Comparison of ENCODE assay signal across 8 cellular contexts in genomic region chr13:36344886-36345437, GRCh38. TPM values are rescaled to one million over a fixed set of nuclear protein-coding genes. Genes with fewer than 3 reads are reported as not detected.
DNase-seq lines count a peak whose midpoint lies in the region; ATAC-seq, FAIRE-seq and TF ChIP-seq lines count a peak whose summit lies in the region.

No MANE protein-coding gene starts in this region.

- BruUV-seq in K562 (replicated peaks; lab: Mats Ljungman, UMichigan) (TSS peak; percentile 51), HepG2 (replicated peaks; lab: Mats Ljungman, UMichigan) (no TSS peak)

- H3K79me2 ChIP-seq in Loucy (ENCODE audit: insufficient read depth, low read length) (peaks cover 31% of the 10 kb centered on the region), K562 (ENCODE audit: control insufficient read depth, insufficient read depth, low read length) (peaks cover 64% of the 10 kb centered on the region), HepG2 (ENCODE audit: insufficient read depth, low read length) (peaks cover 45% of the 10 kb centered on the region)

- H3K4me3 ChIP-seq in Loucy (ENCODE audit: low read length, poor library complexity, severe bottlenecking) (peak overlapping the region; percentile 80), K562 (peak overlapping the region; percentile 68), HepG2 (replicated peaks in 1 of 3; ENCODE audit: insufficient read depth in 1 of 3, low read depth in 2 of 3, low read length in 3 of 3) (peak overlapping the region in 1 of 3 experiments; percentile 75; a peak in 1 of 6 replicates)

- TF ChIP-seq RAD21 in K562 (CRISPR knock-in tag; conservative IDR thresholded peaks at IDR 0.05 in 1 of 2, IDR thresholded peaks at IDR 0.05 in 1 of 2), result no peak
- no peak for TF ChIP-seq RAD21 in HepG2 (CRISPR knock-in tag; IDR thresholded peaks at IDR 0.05)

- no peaks in the 10 kb centered on the region for H3K4me1 ChIP-seq in Loucy (ENCODE audit: insufficient read depth, low read length, poor library complexity, severe bottlenecking)
- H3K4me1 ChIP-seq in K562 (replicated peaks in 1 of 2; ENCODE audit: control insufficient read depth in 2 of 2, insufficient read depth in 2 of 2, low read length in 2 of 2), result peaks cover 0 to 6% of the 10 kb centered on the region in 2 experiments; a peak in 3 of 5 replicates
- peaks cover 23% of the 10 kb centered on the region for H3K4me1 ChIP-seq in HepG2 (ENCODE audit: insufficient read depth, low read length)

- no peaks in the 10 kb centered on the region for H3K9me2 ChIP-seq in Loucy (replicated peaks; ENCODE audit: low read depth, low read length)

- no peaks in the 10 kb centered on the region for H3F3A ChIP-seq in Loucy (ENCODE audit: low read depth)

- TF ChIP-seq POLR2A in K562 (conservative IDR thresholded peaks at IDR 0.05), result no peak
- TF ChIP-seq POLR2A in HepG2 (IDR thresholded peaks at IDR 0.05; ENCODE audit: insufficient read depth in 1 of 2, low read depth in 2 of 2, low read length in 2 of 2), result no peak

- ATAC-seq in K562 (peak; percentile 27), HepG2 (no peak), HG03045 (IDR thresholded peaks at IDR 0.05; ENCODE audit: unreplicated experiment) (no peak)

- POLR2A ChIA-PET in K562 (lab: Yijun Ruan, JAX), result interaction anchor here (0.8 to 1.4 kb wide), 2 partner anchors 8 to 48 kb away, joined by 3 read pairs; no protein-coding TSS in a partner anchor
- POLR2A ChIA-PET in HepG2 (lab: Yijun Ruan, JAX), result no interaction called here

- H3K36me3 ChIP-seq in Loucy (ENCODE audit: insufficient read depth, low read length), result no peaks in the 10 kb centered on the region
- H3K36me3 ChIP-seq in K562 (ENCODE audit: control insufficient read depth, insufficient read depth, low read length), result no peaks in the 10 kb centered on the region
- no peaks in the 10 kb centered on the region for H3K36me3 ChIP-seq in HepG2 (replicated peaks in 1 of 2; ENCODE audit: control insufficient read depth in 1 of 2, insufficient read depth in 2 of 2, low read length in 2 of 2)

- FAIRE-seq in K562 (lab: Jason Lieb, UNC), result peak; percentile 32
- FAIRE-seq in HepG2 (lab: Jason Lieb, UNC), result no peak

- TF ChIP-seq CTCF in Loucy (conservative IDR thresholded peaks at IDR 0.05; ENCODE audit: low read length) (no peak), K562 (IDR thresholded peaks at IDR 0.05 in 2 of 3, conservative IDR thresholded peaks at IDR 0.05 in 1 of 3; ENCODE audit: insufficient read depth in 2 of 3, low read depth in 1 of 3, low read length in 3 of 3) (no peak), HepG2 (CRISPR knock-in tag; IDR thresholded peaks at IDR 0.05) (no peak)

- H2AFZ ChIP-seq in Loucy (ENCODE audit: low read length) (0 out of 2 replicates have a peak overlapping the region, but pooled peaks have one; percentile 76), K562 (ENCODE audit: low read depth, low read length) (peak overlapping the region; percentile 96), HepG2 (ENCODE audit: low read length) (no peak overlapping the region)

- intact Hi-C loops in K562 (cut with micrococcal nuclease) (loop anchor here (2.0 to 10.0 kb wide), 3 partner anchors 48 to 470 kb away; partner anchors contain the start of genes CCDC169 and RFXAP), HepG2 (cut with micrococcal nuclease; ENCODE audit: unreplicated experiment) (loop anchor here (5.0 kb wide), 1 partner anchor 392 kb away; no protein-coding TSS in a partner anchor)

- no peaks in the 10 kb centered on the region for H4K20me1 ChIP-seq in Loucy (ENCODE audit: insufficient read depth, low read length, poor library complexity, severe bottlenecking)
- no peaks in the 10 kb centered on the region for H4K20me1 ChIP-seq in K562 (replicated peaks; ENCODE audit: control insufficient read depth, insufficient read depth, low read length)
- H4K20me1 ChIP-seq in HepG2 (ENCODE audit: insufficient read depth, low read length), result no peaks in the 10 kb centered on the region

- in situ Hi-C loops in K562 (cut with MboI) (no loop called here), HepG2 (cut with HindIII; ENCODE audit: extremely low pct_ligation_motif_present, low pct_unique_long_range_greater_than_20kb) (no loop called here)

- H3K9me1 ChIP-seq in K562 (ENCODE audit: control insufficient read depth, insufficient read depth, low read length), result no peaks in the 10 kb centered on the region

- TF ChIP-seq EP300 in K562 (IDR thresholded peaks at IDR 0.05; ENCODE audit: low read length), result no peak
- TF ChIP-seq EP300 in HepG2 (IDR thresholded peaks at IDR 0.05; ENCODE audit: low read depth in 2 of 2, low read length in 2 of 2), result no peak
- TF ChIP-seq EP300 in HepG2 (CRISPR knock-in tag; IDR thresholded peaks at IDR 0.05; ENCODE audit: borderline replicate concordance), result no peak

- H3K9me3 ChIP-seq in Loucy (ENCODE audit: insufficient read depth, low read depth, low read length) (no peaks in the 10 kb centered on the region), K562 (replicated peaks; ENCODE audit: control insufficient read depth, insufficient read depth, low read depth, low read length) (no peaks in the 10 kb centered on the region), HepG2 (ENCODE audit: low read length) (no peaks in the 10 kb centered on the region)

- DNase-seq in EL, result peak; percentile 16
- DNase-seq in K562 (ENCODE audit: extremely low read depth in 1 of 4, low spot score in 3 of 4), result peak in 2 of 4 experiments; percentile 7 to 37
- no peak for DNase-seq in HepG2 (ENCODE audit: low spot score)
- peak in 5 of 49 donors; percentile 21 to 42 (median 23) for DNase-seq in substantia nigra (lab: John Stamatoyannopoulos, UW)
- no peak for DNase-seq in NK-92 treated with Interleukin-12 subunit alpha and Interleukin-12 subunit beta, amount 100 ng/mL, for 24 hours (lab: John Stamatoyannopoulos, UW)
- no peak for DNase-seq in DMS153 (lab: John Stamatoyannopoulos, UW)

- WGBS in K562 (ENCODE audit: insufficient coverage, low coverage, missing lambda C conversion rate), result 0% methylated on average over 14 of the region's 14 CpGs
- 57% methylated on average over 14 of the region's 14 CpGs for WGBS in HepG2 (ENCODE audit: low lambda C conversion rate)

- CTCF ChIA-PET in K562 (lab: Yijun Ruan, JAX; ENCODE audit: low intra/inter-chr PET ratio) (no interaction called here), HepG2 (lab: Yijun Ruan, JAX; ENCODE audit: low intra/inter-chr PET ratio, low total read pairs) (no interaction called here)

- H3K9ac ChIP-seq in Loucy (ENCODE audit: low read depth, low read length, poor library complexity, severe bottlenecking) (peak overlapping the region; percentile 89), K562 (ENCODE audit: insufficient read depth in 1 of 2, low read depth in 2 of 2, low read length in 2 of 2) (peak overlapping the region; percentile 93 to 97; a peak in 3 of 4 replicates), HepG2 (ENCODE audit: insufficient read depth, low read depth, low read length) (no peak overlapping the region)

- H3K27me3 ChIP-seq in Loucy (ENCODE audit: insufficient read depth, low read length, poor library complexity, severe bottlenecking), result no peaks in the 10 kb centered on the region
- no peaks in the 10 kb centered on the region for H3K27me3 ChIP-seq in K562 (ENCODE audit: control insufficient read depth in 2 of 2, insufficient read depth in 2 of 2, low read length in 2 of 2)
- H3K27me3 ChIP-seq in HepG2 (ENCODE audit: control insufficient read depth in 1 of 2, insufficient read depth in 2 of 2, low read length in 2 of 2), result no peaks in the 10 kb centered on the region

- H3K27ac ChIP-seq in K562 (ENCODE audit: extremely low read depth, low read depth, low read length), result peak overlapping the region; percentile 97
- H3K27ac ChIP-seq in HepG2 (ENCODE audit: extremely low read length, insufficient read depth, low read length), result no peak overlapping the region
- H3K27ac ChIP-seq in substantia nigra (ENCODE audit: low read depth, low read length, poor library complexity, severe bottlenecking), result peak overlapping the region; percentile 97

- H3K4me2 ChIP-seq in Loucy (ENCODE audit: low read depth, low read length, poor library complexity, severe bottlenecking) (peak overlapping the region; percentile 62), K562 (ENCODE audit: insufficient read depth, low read length) (peak overlapping the region; percentile 91), HepG2 (ENCODE audit: low read depth, low read length) (peak overlapping the region; percentile 68)

RNA-seq across cellular contexts. Expression of gene SPART, which starts 1.2 kb away (rescaled TPM):
- 10.8 and 53.4 TPM in 2 replicates for total RNA-seq in K562 (2011; cell fraction: chromatin; rRNA removed; ENCODE audit: low replicate concordance)
- total RNA-seq in K562 (2011; cell fraction: nucleolus; rRNA removed), result 6.2 and 7.2 TPM in 2 replicates
- total RNA-seq in K562 (2011; cell fraction: nucleoplasm; rRNA removed), result 17.3 and 21.1 TPM in 2 replicates
- 28.3 and 32.8 TPM in 2 replicates for total RNA-seq in K562 (2014; rRNA removed)
- 54.9 and 67.2 TPM in 2 replicates for total RNA-seq in K562 (2014; rRNA removed; fragmentation: Illumina TruSeq; extraction: Trizol)
- 50.1 and 56.7 TPM in 2 replicates for total RNA-seq in K562 (2015; rRNA removed; fragmentation: Illumina TruSeq; extraction: Trizol)
- 33.7 and 35.9 TPM in 2 replicates for total RNA-seq in K562 (2021)
- 34.8 and 41.0 TPM in 2 replicates for polyA plus RNA-seq in K562 (2011; rRNA removed)
- polyA plus RNA-seq in K562 (2011; cell fraction: cytosol; rRNA removed), result 13.8 and 25.2 TPM in 2 replicates
- 16.3 and 24.9 TPM in 2 replicates for polyA plus RNA-seq in K562 (2011; cell fraction: nucleus; rRNA removed)
- polyA plus RNA-seq in K562 (2012), result 33.5 and 34.0 TPM in 2 replicates
- 63.6 and 79.0 TPM in 2 replicates for polyA plus RNA-seq in K562 (2014; fragmentation: Illumina TruSeq; extraction: Trizol)
- polyA plus RNA-seq in K562 (2014; fragmentation: Nextera tagmentation; extraction: Ambion mirVana), result 10 to 100 TPM; 18.7 to 32.0 TPM
- polyA plus RNA-seq in K562 (2014; rRNA removed), result 30.5 and 41.6 TPM in 2 replicates
- 76.0 and 79.6 TPM in 2 replicates for polyA minus RNA-seq in K562 (2011; rRNA and poly(A)+ RNA removed)
- polyA minus RNA-seq in K562 (2011; cell fraction: cytosol; rRNA and poly(A)+ RNA removed), result 26.3 and 34.3 TPM in 2 replicates
- polyA minus RNA-seq in K562 (2011; cell fraction: nucleus; rRNA and poly(A)+ RNA removed), result 4.8 and 13.9 TPM in 2 replicates
- 28.8 and 48.6 TPM in 2 replicates for total RNA-seq in HepG2 (2016; rRNA removed; fragmentation: Illumina TruSeq; extraction: Trizol)
- total RNA-seq in HepG2 (2016; cell fraction: cytosol; rRNA removed; fragmentation: Illumina TruSeq; extraction: Trizol; ENCODE audit: low read depth), result 3.5 and 4.4 TPM in 2 replicates
- total RNA-seq in HepG2 (2016; cell fraction: insoluble cytoplasmic fraction; rRNA removed; fragmentation: Illumina TruSeq; extraction: Trizol), result 29.4 and 52.4 TPM in 2 replicates
- 9.5 and 10.5 TPM in 2 replicates for total RNA-seq in HepG2 (2016; cell fraction: membrane; rRNA removed; fragmentation: Illumina TruSeq; extraction: Trizol)
- 12.3 and 19.0 TPM in 2 replicates for total RNA-seq in HepG2 (2016; cell fraction: nucleus; rRNA removed; fragmentation: Illumina TruSeq; extraction: Trizol)
- polyA plus RNA-seq in HepG2 (2011; rRNA removed), result 7.4 and 8.9 TPM in 2 replicates
- polyA plus RNA-seq in HepG2 (2011; cell fraction: cytosol; rRNA removed), result 7.4 and 10.6 TPM in 2 replicates
- 6.5 and 8.0 TPM in 2 replicates for polyA plus RNA-seq in HepG2 (2011; cell fraction: nucleus; rRNA removed)
- polyA plus RNA-seq in HepG2 (2012), result 11.6 and 15.3 TPM in 2 replicates
- 0.89 and 1.4 TPM in 2 replicates for polyA plus RNA-seq in HepG2 (2016; cell fraction: cytosol; fragmentation: Illumina TruSeq; extraction: Trizol; ENCODE audit: low read depth)
- 43.6 and 44.6 TPM in 2 replicates for polyA plus RNA-seq in HepG2 (2016; cell fraction: insoluble cytoplasmic fraction; fragmentation: Illumina TruSeq; extraction: Trizol; ENCODE audit: low read depth)
- 3.1 and 4.3 TPM in 2 replicates for polyA plus RNA-seq in HepG2 (2016; cell fraction: membrane; fragmentation: Illumina TruSeq; extraction: Trizol; ENCODE audit: low read depth)
- polyA plus RNA-seq in HepG2 (2016; cell fraction: nucleus; fragmentation: Illumina TruSeq; extraction: Trizol; ENCODE audit: insufficient read depth, low read depth), result 22.8 and 31.5 TPM in 2 replicates
- polyA minus RNA-seq in HepG2 (2011; rRNA and poly(A)+ RNA removed; ENCODE audit: low replicate concordance), result 2.5 and 17.4 TPM in 2 replicates
- 11.7 and 15.1 TPM in 2 replicates for polyA minus RNA-seq in HepG2 (2011; cell fraction: cytosol; rRNA and poly(A)+ RNA removed)
- polyA minus RNA-seq in HepG2 (2011; cell fraction: nucleus; rRNA and poly(A)+ RNA removed), result 7.7 and 10.9 TPM in 2 replicates

RNA-seq across cellular contexts. Expression of gene CCDC169, which starts 47.3 kb away (rescaled TPM):
- 9.8 and 30.0 TPM in 2 replicates for total RNA-seq in K562 (2011; cell fraction: chromatin; rRNA removed; ENCODE audit: low replicate concordance)
- 6.8 and 7.1 TPM in 2 replicates for total RNA-seq in K562 (2011; cell fraction: nucleolus; rRNA removed)
- total RNA-seq in K562 (2011; cell fraction: nucleoplasm; rRNA removed), result 21.1 and 39.5 TPM in 2 replicates
- total RNA-seq in K562 (2014; rRNA removed), result 6.8 and 6.9 TPM in 2 replicates
- total RNA-seq in K562 (2014; rRNA removed; fragmentation: Illumina TruSeq; extraction: Trizol), result 17.2 and 18.6 TPM in 2 replicates
- 10.3 and 10.8 TPM in 2 replicates for total RNA-seq in K562 (2015; rRNA removed; fragmentation: Illumina TruSeq; extraction: Trizol)
- total RNA-seq in K562 (2021), result 9.6 and 12.6 TPM in 2 replicates
- 11.7 and 15.4 TPM in 2 replicates for polyA plus RNA-seq in K562 (2011; rRNA removed)
- polyA plus RNA-seq in K562 (2011; cell fraction: cytosol; rRNA removed), result 2.6 and 4.7 TPM in 2 replicates
- polyA plus RNA-seq in K562 (2011; cell fraction: nucleus; rRNA removed), result 7.8 and 9.2 TPM in 2 replicates
- polyA plus RNA-seq in K562 (2012), result 7.3 and 8.7 TPM in 2 replicates
- 11.6 and 12.4 TPM in 2 replicates for polyA plus RNA-seq in K562 (2014; fragmentation: Illumina TruSeq; extraction: Trizol)
- polyA plus RNA-seq in K562 (2014; fragmentation: Nextera tagmentation; extraction: Ambion mirVana), result 10 to 100 TPM; 18.9 to 22.0 TPM
- 9.0 and 12.4 TPM in 2 replicates for polyA plus RNA-seq in K562 (2014; rRNA removed)
- 15.6 and 17.2 TPM in 2 replicates for polyA minus RNA-seq in K562 (2011; rRNA and poly(A)+ RNA removed)
- polyA minus RNA-seq in K562 (2011; cell fraction: cytosol; rRNA and poly(A)+ RNA removed), result 5.2 and 7.2 TPM in 2 replicates
- 14.4 and 21.8 TPM in 2 replicates for polyA minus RNA-seq in K562 (2011; cell fraction: nucleus; rRNA and poly(A)+ RNA removed)
- 0.33 and 0.38 TPM in 2 replicates for total RNA-seq in HepG2 (2016; rRNA removed; fragmentation: Illumina TruSeq; extraction: Trizol)
- 0.30 TPM in 1 of 2 replicates, not detected in the other for total RNA-seq in HepG2 (2016; cell fraction: cytosol; rRNA removed; fragmentation: Illumina TruSeq; extraction: Trizol; ENCODE audit: low read depth)
- 0.17 and 0.33 TPM in 2 replicates for total RNA-seq in HepG2 (2016; cell fraction: insoluble cytoplasmic fraction; rRNA removed; fragmentation: Illumina TruSeq; extraction: Trizol)
- total RNA-seq in HepG2 (2016; cell fraction: membrane; rRNA removed; fragmentation: Illumina TruSeq; extraction: Trizol), result 0.31 and 0.74 TPM in 2 replicates
- not detected in 2 replicates for total RNA-seq in HepG2 (2016; cell fraction: nucleus; rRNA removed; fragmentation: Illumina TruSeq; extraction: Trizol)
- 0.25 and 0.27 TPM in 2 replicates for polyA plus RNA-seq in HepG2 (2011; rRNA removed)
- polyA plus RNA-seq in HepG2 (2011; cell fraction: cytosol; rRNA removed), result 0.05 and 0.08 TPM in 2 replicates
- 0.16 and 0.35 TPM in 2 replicates for polyA plus RNA-seq in HepG2 (2011; cell fraction: nucleus; rRNA removed)
- polyA plus RNA-seq in HepG2 (2012), result 0.16 and 0.32 TPM in 2 replicates
- polyA plus RNA-seq in HepG2 (2016; cell fraction: cytosol; fragmentation: Illumina TruSeq; extraction: Trizol; ENCODE audit: low read depth), result 0.12 and 0.23 TPM in 2 replicates
- 0.52 and 0.57 TPM in 2 replicates for polyA plus RNA-seq in HepG2 (2016; cell fraction: insoluble cytoplasmic fraction; fragmentation: Illumina TruSeq; extraction: Trizol; ENCODE audit: low read depth)
- polyA plus RNA-seq in HepG2 (2016; cell fraction: membrane; fragmentation: Illumina TruSeq; extraction: Trizol; ENCODE audit: low read depth), result 0.49 and 0.66 TPM in 2 replicates
- polyA plus RNA-seq in HepG2 (2016; cell fraction: nucleus; fragmentation: Illumina TruSeq; extraction: Trizol; ENCODE audit: insufficient read depth, low read depth), result 0.21 TPM in 1 of 2 replicates, not detected in the other
- polyA minus RNA-seq in HepG2 (2011; rRNA and poly(A)+ RNA removed; ENCODE audit: low replicate concordance), result 1.5 TPM in 1 of 2 replicates, not detected in the other
- polyA minus RNA-seq in HepG2 (2011; cell fraction: cytosol; rRNA and poly(A)+ RNA removed), result not detected in 2 replicates
- 1.3 and 1.5 TPM in 2 replicates for polyA minus RNA-seq in HepG2 (2011; cell fraction: nucleus; rRNA and poly(A)+ RNA removed)
